16 cellular contexts compared by ENCODE assay signal in genomic region chr7:27237735-27238334, GRCh38. TPM values are rescaled to one million over a fixed set of nuclear protein-coding genes. Genes with fewer than 3 reads are reported as not detected.
DNase-seq lines count a peak whose midpoint lies in the region; ATAC-seq and TF ChIP-seq lines count a peak whose summit lies in the region.
"Had no signal": no experiment of that assay in that cellular context is flagged by ENCODE, and none has a peak within 500 bp of the region (broad histone marks: within the 10 kb centered on the region; RNA-seq: fewer than 3 reads in every experiment).

No MANE protein-coding gene starts in this region.

- H3K27ac ChIP-seq in breast epithelium, result no peak overlapping the region
- H3K27ac ChIP-seq: BLaER1 treated with 17β-estradiol and CSF1 and Interleukin-3, amounts not matched to agents 10 nM and 100 nM; coronary artery; sigmoid colon had no signal

- TF ChIP-seq CTCF in MCF 10A (IDR thresholded peaks at IDR 0.05; ENCODE audit: unreplicated experiment) (no peak), breast epithelium (IDR thresholded peaks at IDR 0.05) (no peak), glutamatergic neuron (IDR thresholded peaks at IDR 0.05; ENCODE audit: partially characterized antibody, unreplicated experiment) (no peak)

- no peaks in the 10 kb centered on the region for H3K36me3 ChIP-seq in breast epithelium
- no peaks in the 10 kb centered on the region for H3K36me3 ChIP-seq in iPS-15b (ENCODE audit: control insufficient read depth, insufficient read depth, low read length)
- H3K36me3 ChIP-seq: BLaER1 treated with 17β-estradiol and CSF1 and Interleukin-3, amounts not matched to agents 10 nM and 100 nM; sigmoid colon had no signal

- H3K9me3 Mint-ChIP-seq in MCF 10A (ENCODE audit: unreplicated experiment) (no peaks in the 10 kb centered on the region), glutamatergic neuron (ENCODE audit: unreplicated experiment) (peaks cover 13% of the 10 kb centered on the region)

- CTCF ChIA-PET in MCF 10A (lab: Yijun Ruan, JAX), result interaction anchor here (0.9 to 1.6 kb wide), 4 partner anchors 15 to 367 kb away, joined by 3 to 6 read pairs (median 4); no protein-coding TSS in a partner anchor

- H3K27me3 Mint-ChIP-seq in MCF 10A (ENCODE audit: insufficient read depth, unreplicated experiment), result peaks cover 32% of the 10 kb centered on the region
- peaks cover 41% of the 10 kb centered on the region for H3K27me3 Mint-ChIP-seq in glutamatergic neuron (ENCODE audit: unreplicated experiment)

- peaks cover 0 to 10% of the 10 kb centered on the region in 2 donors for H3K4me1 ChIP-seq in breast epithelium
- peaks cover 5% of the 10 kb centered on the region for H3K4me1 ChIP-seq in iPS-15b (ENCODE audit: control insufficient read depth, insufficient read depth, low read length)

- intact Hi-C loops in MCF 10A (cut with micrococcal nuclease) (no loop called here), breast epithelium (cut with DNase I; ENCODE audit: low total_unique reads) (no loop called here)

- H3K4me3 ChIP-seq in breast epithelium, result no peak overlapping the region
- peak overlapping the region; percentile 33 for H3K4me3 ChIP-seq in iPS-15b (ENCODE audit: low read depth, low read length)
- H3K4me3 ChIP-seq: BLaER1 treated with 17β-estradiol and CSF1 and Interleukin-3, amounts not matched to agents 10 nM and 100 nM; coronary artery; sigmoid colon had no signal

- BruUV-seq in MCF 10A (replicated peaks; lab: Mats Ljungman, UMichigan), result no TSS peak

- no peaks in the 10 kb centered on the region for H3K9me3 ChIP-seq in breast epithelium
- H3K9me3 ChIP-seq in iPS-15b (ENCODE audit: control insufficient read depth, insufficient read depth, low read length), result no peaks in the 10 kb centered on the region
- H3K9me3 ChIP-seq: sigmoid colon had no signal

- POLR2A ChIA-PET in MCF 10A (lab: Yijun Ruan, JAX), result interaction anchor here (0.6 to 2.1 kb wide), 2 partner anchors 9 to 464 kb away, joined by 5 to 7 read pairs; no protein-coding TSS in a partner anchor

- H3K27ac Mint-ChIP-seq in MCF 10A (ENCODE audit: low read depth, unreplicated experiment) (no peak overlapping the region), glutamatergic neuron (ENCODE audit: unreplicated experiment) (no peak overlapping the region)

- H3K36me3 Mint-ChIP-seq in MCF 10A (ENCODE audit: insufficient read depth, unreplicated experiment), result peaks cover 5% of the 10 kb centered on the region
- no peaks in the 10 kb centered on the region for H3K36me3 Mint-ChIP-seq in glutamatergic neuron (ENCODE audit: unreplicated experiment)

- H3K4me3 Mint-ChIP-seq in MCF 10A (ENCODE audit: unreplicated experiment) (no peak overlapping the region), glutamatergic neuron (ENCODE audit: unreplicated experiment) (no peak overlapping the region)

- TF ChIP-seq POLR2A in breast epithelium (IDR thresholded peaks at IDR 0.05), result no peak

- peaks cover 10 to 81% of the 10 kb centered on the region in 2 donors for H3K27me3 ChIP-seq in breast epithelium
- peaks cover 98% of the 10 kb centered on the region for H3K27me3 ChIP-seq in iPS-15b (ENCODE audit: control insufficient read depth, insufficient read depth, low read length)

- no peak for ATAC-seq in GM18858 (IDR thresholded peaks at IDR 0.05; ENCODE audit: unreplicated experiment)

- no peak overlapping the region for H3K9ac ChIP-seq in iPS-15b (ENCODE audit: low read depth, low read length)
- H3K9ac ChIP-seq: BLaER1 treated with 17β-estradiol and CSF1 and Interleukin-3, amounts not matched to agents 10 nM and 100 nM had no signal

- DNase-seq in MCF 10A (ENCODE audit: unreplicated experiment), result peak; percentile 42
- DNase-seq in breast epithelium (ENCODE audit: low spot score in 2 of 2), result no peak
- peak; percentile 78 for DNase-seq in RPMI7951 (ENCODE audit: low read depth)
- no peak for DNase-seq in glutamatergic neuron
- no peak for DNase-seq in stimulated activated CD4-positive, alpha-beta T cell treated with anti-CD3 and anti-CD28 coated beads, Interleukin-4, amount 100 ng/mL, for 4 hours
- DNase-seq in GM19238 (ENCODE audit: insufficient read length, low spot score), result no peak
- DNase-seq: activated CD4-positive, CD25-positive, alpha-beta regulatory T cell; activated gamma-delta T cell treated with Interleukin-2 at 50 U/mL for 16 hours; midbrain; NCI-H1694; Right ventricle myocardium superior; sigmoid colon had no signal

- H3K4me1 Mint-ChIP-seq in MCF 10A (ENCODE audit: insufficient read depth, unreplicated experiment) (no peaks in the 10 kb centered on the region), glutamatergic neuron (ENCODE audit: low read depth, unreplicated experiment) (peaks cover 4% of the 10 kb centered on the region)

RNA-seq across cellular contexts. Expression of gene EVX1, which starts 4.8 kb away (rescaled TPM):
- total RNA-seq in MCF 10A (2022) (not detected in 2 replicates), breast epithelium (not detected), glutamatergic neuron (ENCODE audit: unreplicated experiment) (7.1 TPM)
- total RNA-seq in RPMI7951 (2014; rRNA removed; shearing (Covaris generic)), result not detected in 2 replicates
- total RNA-seq: Right ventricle myocardium superior, sigmoid colon had no signal

RNA-seq across cellular contexts. Expression of gene HOXA13, which starts 37.9 kb away (rescaled TPM):
- total RNA-seq in MCF 10A (2022) (not detected in 2 replicates), breast epithelium (under 1 TPM in 2 of 3 donors, not detected in 1; 0.16 to 0.33 TPM), glutamatergic neuron (ENCODE audit: unreplicated experiment) (not detected)
- total RNA-seq in RPMI7951 (2014; rRNA removed; shearing (Covaris generic)), result 1.7 and 2.3 TPM in 2 replicates
- total RNA-seq: Right ventricle myocardium superior had no signal

RNA-seq across cellular contexts. Expression of gene HOXA11, which starts 52.8 kb away (rescaled TPM):
- total RNA-seq in MCF 10A (2022), result 0.29 and 0.84 TPM in 2 replicates
- 1 to 10 TPM in 1 of 3 donors, not detected in 2; 1.9 TPM for total RNA-seq in breast epithelium
- 1.4 and 1.9 TPM in 2 replicates for total RNA-seq in RPMI7951 (2014; rRNA removed; shearing (Covaris generic))
- total RNA-seq in glutamatergic neuron (ENCODE audit: unreplicated experiment), result not detected
- total RNA-seq: Right ventricle myocardium superior had no signal

Comparison
In these comparisons a context has a peak if more than half of its experiments do, and no peak if none do; other contexts are left out.
1. DNase-seq: peak in MCF 10A (single experiment) and RPMI7951 (single experiment); none in breast epithelium (0 of 2), glutamatergic neuron (single experiment), stimulated activated CD4-positive, alpha-beta T cell treated with anti-CD3 and anti-CD28 coated beads, Interleukin-4, amount 100 ng/mL, for 4 hours (0 of 2) and GM19238 (single experiment).